8 cellular contexts compared by ENCODE assay signal in genomic region chr10:21336476-21337170, GRCh38.
A peak's percentile ranks its signal among the peaks of the same experiment; 100 is the strongest.
DNase-seq lines count a peak whose midpoint lies in the region; ATAC-seq and TF ChIP-seq lines count a peak whose summit lies in the region.

No MANE protein-coding gene starts in this region.

- no peak for TF ChIP-seq POLR2A in erythroblast (IDR thresholded peaks at IDR 0.05; ENCODE audit: low read length)

- no peaks in the 10 kb centered on the region for H3K27me3 Mint-ChIP-seq in activated naive CD8-positive, alpha-beta T cell treated with anti-CD3 and anti-CD28 coated beads for 36 hours
- H3K27me3 Mint-ChIP-seq in activated T-helper 2 cell treated with anti-CD3 and anti-CD28 coated beads, Interferon-gamma antibody, Interleukin-2, Interleukin-4, amounts not matched to agents 10 μg/mL and 5 μg/mL and 100 μg/mL, durations not matched to agents 14 hours and 24 hours and 36 hours (ENCODE audit: low read depth) = no peaks in the 10 kb centered on the region

- DNase-seq in ELR (ENCODE audit: low read depth) (peak; percentile 99), NCI-H2171 treated with DMSO at 0.1 percent for 48 hours (lab: John Stamatoyannopoulos, UW) (peak; percentile 49), erythroblast (lab: John Stamatoyannopoulos, UW) (peak; percentile 66 to 73), non-pigmented ciliary epithelial cell (ENCODE audit: low read depth) (peak; percentile 94)
- no peak for DNase-seq in activated naive CD8-positive, alpha-beta T cell treated with anti-CD3 and anti-CD28 coated beads for 36 hours
- DNase-seq in activated T-helper 2 cell treated with anti-CD3 and anti-CD28 coated beads, Interferon-gamma antibody, Interleukin-2, Interleukin-4, amounts not matched to agents 10 μg/mL and 5 μg/mL and 100 μg/mL, durations not matched to agents 14 hours and 24 hours and 36 hours (ENCODE audit: low spot score) = no peak

- no peaks in the 10 kb centered on the region for H3K4me1 Mint-ChIP-seq in activated naive CD8-positive, alpha-beta T cell treated with anti-CD3 and anti-CD28 coated beads for 36 hours
- H3K4me1 Mint-ChIP-seq in activated T-helper 2 cell treated with anti-CD3 and anti-CD28 coated beads, Interferon-gamma antibody, Interleukin-2, Interleukin-4, amounts not matched to agents 10 μg/mL and 5 μg/mL and 100 μg/mL, durations not matched to agents 14 hours and 24 hours and 36 hours (ENCODE audit: low read depth) = no peaks in the 10 kb centered on the region

- no peaks in the 10 kb centered on the region for H3K9me3 Mint-ChIP-seq in activated naive CD8-positive, alpha-beta T cell treated with anti-CD3 and anti-CD28 coated beads for 36 hours
- H3K9me3 Mint-ChIP-seq in activated T-helper 2 cell treated with anti-CD3 and anti-CD28 coated beads, Interferon-gamma antibody, Interleukin-2, Interleukin-4, amounts not matched to agents 10 μg/mL and 5 μg/mL and 100 μg/mL, durations not matched to agents 14 hours and 24 hours and 36 hours = no peaks in the 10 kb centered on the region

- no peaks in the 10 kb centered on the region for H3K36me3 Mint-ChIP-seq in activated naive CD8-positive, alpha-beta T cell treated with anti-CD3 and anti-CD28 coated beads for 36 hours
- H3K36me3 Mint-ChIP-seq in activated T-helper 2 cell treated with anti-CD3 and anti-CD28 coated beads, Interferon-gamma antibody, Interleukin-2, Interleukin-4, amounts not matched to agents 10 μg/mL and 5 μg/mL and 100 μg/mL, durations not matched to agents 14 hours and 24 hours and 36 hours (ENCODE audit: low read depth) = no peaks in the 10 kb centered on the region

- intact Hi-C loops in activated T-helper 2 cell treated with anti-CD3 and anti-CD28 coated beads, Interferon-gamma antibody, Interleukin-2, Interleukin-4, amounts not matched to agents 10 μg/mL and 5 μg/mL and 100 μg/mL, durations not matched to agents 14 hours and 24 hours and 36 hours (cut with micrococcal nuclease) = no loop called here

- no peak overlapping the region for H3K27ac Mint-ChIP-seq in activated naive CD8-positive, alpha-beta T cell treated with anti-CD3 and anti-CD28 coated beads for 36 hours
- no peak overlapping the region for H3K27ac Mint-ChIP-seq in activated T-helper 2 cell treated with anti-CD3 and anti-CD28 coated beads, Interferon-gamma antibody, Interleukin-2, Interleukin-4, amounts not matched to agents 10 μg/mL and 5 μg/mL and 100 μg/mL, durations not matched to agents 14 hours and 24 hours and 36 hours

- ATAC-seq in HG02970 (IDR thresholded peaks at IDR 0.05; ENCODE audit: low FRiP score, unreplicated experiment) (no peak), HG03045 (IDR thresholded peaks at IDR 0.05; ENCODE audit: unreplicated experiment) (no peak)

- H3K4me3 Mint-ChIP-seq in activated naive CD8-positive, alpha-beta T cell treated with anti-CD3 and anti-CD28 coated beads for 36 hours = no peak overlapping the region
- H3K4me3 Mint-ChIP-seq in activated T-helper 2 cell treated with anti-CD3 and anti-CD28 coated beads, Interferon-gamma antibody, Interleukin-2, Interleukin-4, amounts not matched to agents 10 μg/mL and 5 μg/mL and 100 μg/mL, durations not matched to agents 14 hours and 24 hours and 36 hours (ENCODE audit: low read depth) = no peak overlapping the region

Comparison
In these comparisons a context has a peak if more than half of its experiments do, and no peak if none do; other contexts are left out.
1. DNase-seq: peak in ELR (single experiment), NCI-H2171 treated with DMSO at 0.1 percent for 48 hours (single experiment), erythroblast (2 of 2) and non-pigmented ciliary epithelial cell (single experiment); none in activated naive CD8-positive, alpha-beta T cell treated with anti-CD3 and anti-CD28 coated beads for 36 hours (single experiment) and activated T-helper 2 cell treated with anti-CD3 and anti-CD28 coated beads, Interferon-gamma antibody, Interleukin-2, Interleukin-4, amounts not matched to agents 10 μg/mL and 5 μg/mL and 100 μg/mL, durations not matched to agents 14 hours and 24 hours and 36 hours (single experiment).